ENCODE assay signal across 8 cellular contexts in the genomic region with DNA sequence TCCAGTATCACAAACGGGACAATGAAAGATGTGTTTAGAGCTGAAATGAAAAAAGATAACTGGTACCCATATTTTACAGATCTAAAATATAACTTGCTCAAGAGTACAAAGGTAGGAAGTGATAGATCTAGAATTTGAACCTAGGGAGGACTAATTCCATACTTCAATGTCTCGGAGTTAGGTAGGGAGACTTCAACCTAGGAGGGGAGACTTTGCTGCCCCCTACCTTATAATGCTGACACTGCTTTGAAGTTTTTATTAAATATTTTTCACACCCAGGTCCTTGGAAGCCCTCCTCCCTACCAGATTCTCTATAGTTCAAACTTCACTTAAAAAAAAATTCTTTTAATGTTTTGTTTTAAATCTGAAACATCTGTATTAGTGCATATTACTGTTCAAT. TPM values are rescaled to one million over a fixed set of nuclear protein-coding genes. Genes with fewer than 3 reads are reported as not detected.
DNase-seq lines count a peak whose midpoint lies in the region; ATAC-seq, FAIRE-seq and TF ChIP-seq lines count a peak whose summit lies in the region.

No MANE protein-coding gene starts in this region.

- H3K27me3 ChIP-seq in Caco-2 (replicated peaks; ENCODE audit: control insufficient read depth, insufficient read depth, low read length), result no peaks in the 10 kb centered on the region
- H3K27me3 ChIP-seq in astrocyte (ENCODE audit: insufficient read depth, low read length), result no peaks in the 10 kb centered on the region
- H3K27me3 ChIP-seq in right lobe of liver, result no peaks in the 10 kb centered on the region
- H3K27me3 ChIP-seq in stomach, result no peaks in the 10 kb centered on the region

- H3K27ac ChIP-seq in astrocyte (ENCODE audit: low read depth, low read length) (no peak overlapping the region), right lobe of liver (no peak overlapping the region), stomach (no peak overlapping the region)

- intact Hi-C loops in Caco-2 (cut with micrococcal nuclease; ENCODE audit: unreplicated experiment) (loop anchor here (2.0 to 5.0 kb wide), 2 partner anchors 191 to 203 kb away; no protein-coding TSS in a partner anchor), right lobe of liver (cut with DNase I) (no loop called here), stomach (cut with DNase I; ENCODE audit: low total_unique reads) (no loop called here)

- peaks cover 17% of the 10 kb centered on the region for H4K20me1 ChIP-seq in astrocyte (ENCODE audit: insufficient read depth, low read length)

- H3K27me3 Mint-ChIP-seq in Caco-2 (ENCODE audit: insufficient read depth, unreplicated experiment) (no peaks in the 10 kb centered on the region), astrocyte (ENCODE audit: low read depth, unreplicated experiment) (no peaks in the 10 kb centered on the region)

- H3K4me3 ChIP-seq in Caco-2 (ENCODE audit: low read depth, low read length) (no peak overlapping the region), astrocyte (ENCODE audit: insufficient read depth, low read depth, low read length) (no peak overlapping the region), right lobe of liver (no peak overlapping the region), stomach (no peak overlapping the region)

- no peak for FAIRE-seq in astrocyte (lab: Jason Lieb, UNC)

- no peaks in the 10 kb centered on the region for H3K9me3 Mint-ChIP-seq in Caco-2 (ENCODE audit: unreplicated experiment)
- no peaks in the 10 kb centered on the region for H3K9me3 Mint-ChIP-seq in astrocyte (ENCODE audit: unreplicated experiment)

- no peak overlapping the region for H3K4me2 ChIP-seq in astrocyte (ENCODE audit: low read length)

- H3K36me3 ChIP-seq in Caco-2 (ENCODE audit: control insufficient read depth, insufficient read depth, low read length), result no peaks in the 10 kb centered on the region
- no peaks in the 10 kb centered on the region for H3K36me3 ChIP-seq in astrocyte (ENCODE audit: insufficient read depth, low read length)
- peaks cover 0 to 3% (median 0%) of the 10 kb centered on the region in 4 donors for H3K36me3 ChIP-seq in right lobe of liver
- peaks cover 3 to 35% (median 31%) of the 10 kb centered on the region in 4 donors for H3K36me3 ChIP-seq in stomach

- H3K79me2 ChIP-seq in astrocyte (ENCODE audit: insufficient read depth, low read length), result no peaks in the 10 kb centered on the region

- peak; percentile 61 to 64 for TF ChIP-seq CTCF in Caco-2 (IDR thresholded peaks at IDR 0.05; ENCODE audit: insufficient read depth in 1 of 2, low read depth in 1 of 2, low read length in 1 of 2, severe bottlenecking in 1 of 2, unreplicated experiment in 1 of 2)
- TF ChIP-seq CTCF in astrocyte (IDR thresholded peaks at IDR 0.05; ENCODE audit: insufficient read depth, low read depth, low read length), result peak; percentile 19
- TF ChIP-seq CTCF in right lobe of liver (IDR thresholded peaks at IDR 0.05), result peak; percentile 35 to 51 (median 44)
- peak in 2 of 7 experiments; percentile 14 to 26 for TF ChIP-seq CTCF in stomach (IDR thresholded peaks at IDR 0.05)

- DNase-seq in Caco-2 (peak in 1 of 2 experiments; percentile 41), HT1080 (ENCODE audit: low read depth) (peak; percentile 60), astrocyte (ENCODE audit: low read depth) (no peak), right lobe of liver (no peak), stomach (no peak), H4 (ENCODE audit: low spot score) (no peak)

- no peaks in the 10 kb centered on the region for H3K9me3 ChIP-seq in Caco-2
- no peaks in the 10 kb centered on the region for H3K9me3 ChIP-seq in astrocyte (ENCODE audit: insufficient read depth, low read depth, low read length)
- H3K9me3 ChIP-seq in right lobe of liver, result no peaks in the 10 kb centered on the region
- no peaks in the 10 kb centered on the region for H3K9me3 ChIP-seq in stomach

- WGBS in right lobe of liver (ENCODE audit: insufficient coverage, low coverage, low lambda C conversion rate, missing lambda C conversion rate), result 17% methylated on average over 2 of the region's 2 CpGs
- 40 to 60% (median 56%) methylated on average over 2 of the region's 2 CpGs for WGBS in stomach, 5 donors

- H3K4me3 Mint-ChIP-seq in Caco-2 (ENCODE audit: unreplicated experiment) (no peak overlapping the region), astrocyte (ENCODE audit: unreplicated experiment) (no peak overlapping the region)

- no peak for TF ChIP-seq POLR2A in right lobe of liver (IDR thresholded peaks at IDR 0.05)
- no peak for TF ChIP-seq POLR2A in stomach (IDR thresholded peaks at IDR 0.05)

- no TSS peak for BruUV-seq in Caco-2 (replicated peaks; lab: Mats Ljungman, UMichigan)

- no peak overlapping the region for H2AFZ ChIP-seq in astrocyte (ENCODE audit: low read depth, low read length)

- no peak overlapping the region for H3K9ac ChIP-seq in astrocyte (ENCODE audit: low read length)

- H3K4me1 ChIP-seq in Caco-2 (no peaks in the 10 kb centered on the region), astrocyte (ENCODE audit: insufficient read depth, low read length) (peaks cover 5% of the 10 kb centered on the region), right lobe of liver (no peaks in the 10 kb centered on the region), stomach (peaks cover 0 to 10% (median 4%) of the 10 kb centered on the region in 4 donors)

- H3K36me3 Mint-ChIP-seq in Caco-2 (ENCODE audit: insufficient read depth, unreplicated experiment) (peaks cover 12% of the 10 kb centered on the region), astrocyte (ENCODE audit: low read depth, unreplicated experiment) (peaks cover 11% of the 10 kb centered on the region)

- POLR2A ChIA-PET in Caco-2 (lab: Charles Lee), result no interaction called here

- no peak overlapping the region for H3K27ac Mint-ChIP-seq in Caco-2 (ENCODE audit: unreplicated experiment)
- no peak overlapping the region for H3K27ac Mint-ChIP-seq in astrocyte (ENCODE audit: unreplicated experiment)

- no peak for TF ChIP-seq EP300 in stomach (IDR thresholded peaks at IDR 0.05)

- H3K4me1 Mint-ChIP-seq in Caco-2 (ENCODE audit: low read depth, unreplicated experiment) (no peaks in the 10 kb centered on the region), astrocyte (ENCODE audit: low read depth, unreplicated experiment) (peaks cover 4% of the 10 kb centered on the region)

- CTCF ChIA-PET in Caco-2 (lab: Charles Lee), result interaction anchor here (0.5 to 0.9 kb wide), 2 partner anchors 58 to 192 kb away, joined by 3 read pairs; partner anchors contain the start of gene MICU1

- ATAC-seq in right lobe of liver (peak; percentile 62 to 69 (median 66)), HG02938 (IDR thresholded peaks at IDR 0.05; ENCODE audit: unreplicated experiment) (no peak), HG03139 (IDR thresholded peaks at IDR 0.05; ENCODE audit: unreplicated experiment) (no peak)

RNA-seq across cellular contexts. Expression of gene MICU1, which starts 58.0 kb away (rescaled TPM):
- 68.8 and 83.2 TPM in 2 replicates for total RNA-seq in Caco-2 (2022)
- total RNA-seq in HT1080 (2014; rRNA removed; shearing (Covaris generic)), result 28.9 and 34.4 TPM in 2 replicates
- polyA plus RNA-seq in HT1080 (2015; cell fraction: cytosol; rRNA removed), result 33.6 and 37.0 TPM in 2 replicates
- 29.7 and 31.9 TPM in 2 replicates for polyA plus RNA-seq in HT1080 (2015; cell fraction: nucleus; rRNA removed)
- total RNA-seq in astrocyte, result 28.7 and 31.3 TPM in 2 replicates
- 10 to 100 TPM; 25.3 to 55.3 (median 38.2) TPM for total RNA-seq in right lobe of liver
- 100 to 1,000 TPM in 2 of 5 donors, 10 to 100 TPM in 3; 35.9 to 212 (median 65.0) TPM for total RNA-seq in stomach
- 10 to 100 TPM; 25.9 to 37.3 (median 30.9) TPM for polyA plus RNA-seq in stomach
- total RNA-seq in H4 (2014; rRNA removed; shearing (Covaris generic)), result 53.9 and 54.5 TPM in 2 replicates

Comparison
In these comparisons a context has a peak if more than half of its experiments do, and no peak if none do; other contexts are left out.
1. ATAC-seq: peak in right lobe of liver (4 of 4); none in HG02938 (single experiment) and HG03139 (single experiment).